13 cellular contexts compared by ENCODE assay signal in the genomic region with DNA sequence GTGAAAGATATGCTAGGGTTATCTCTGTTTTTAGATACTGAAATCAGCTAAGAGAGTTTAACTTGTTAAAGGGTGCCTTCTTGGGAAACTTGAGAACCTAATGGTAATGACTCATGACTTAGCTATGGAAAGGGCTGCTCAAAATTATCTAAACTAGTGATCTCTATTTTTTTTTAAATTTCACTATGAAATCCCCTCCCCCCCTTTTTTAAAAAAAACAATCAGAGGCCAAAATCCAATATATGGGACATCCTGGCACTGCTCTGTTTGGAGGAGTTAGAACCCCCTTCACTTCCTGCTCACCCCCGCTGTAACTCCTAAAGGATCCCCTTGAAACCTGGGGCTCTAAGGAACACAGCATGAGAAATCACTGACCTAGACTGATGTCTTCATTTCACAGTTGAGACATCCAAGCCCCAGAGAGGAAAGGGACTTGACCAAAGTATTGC. TPM values are rescaled to one million over a fixed set of nuclear protein-coding genes. Genes with fewer than 3 reads are reported as not detected.
DNase-seq lines count a peak whose midpoint lies in the region; ATAC-seq and TF ChIP-seq lines count a peak whose summit lies in the region.
"Had no signal": no experiment of that assay in that cellular context is flagged by ENCODE, and none has a peak within 500 bp of the region (broad histone marks: within the 10 kb centered on the region; RNA-seq: fewer than 3 reads in every experiment).

No MANE protein-coding gene starts in this region.

- intact Hi-C loops in ovary (cut with DNase I) = no loop called here
- intact Hi-C loops in posterior cingulate gyrus (cut with DNase I) = no loop called here

- peak overlapping the region; percentile 38; the same call in 1 of the 2 replicates for H3K4me3 ChIP-seq in GM23248
- H3K4me3 ChIP-seq in fibroblast of mammary gland (ENCODE audit: control insufficient read depth, low read depth, low read length) = no peak overlapping the region
- H3K4me3 ChIP-seq in skeletal muscle satellite cell (ENCODE audit: low read length) = no peak overlapping the region
- no peak overlapping the region for H3K4me3 ChIP-seq in ovary
- H3K4me3 ChIP-seq: breast epithelium had no signal

- H3F3A ChIP-seq in GM23248 (ENCODE audit: insufficient read depth) = peaks cover 21% of the 10 kb centered on the region; the same call in 1 of the 2 replicates

- H2AFZ ChIP-seq in GM23248 = no peak overlapping the region

- no peaks in the 10 kb centered on the region for H3K79me2 ChIP-seq in GM23248 (ENCODE audit: insufficient read depth)

- H4K20me1 ChIP-seq in GM23248 (ENCODE audit: insufficient read depth) = no peaks in the 10 kb centered on the region

- TF ChIP-seq POLR2A in ovary (IDR thresholded peaks at IDR 0.05) = no peak

- H3K9me3 ChIP-seq in GM23248 (ENCODE audit: low read depth) (no peaks in the 10 kb centered on the region), skeletal muscle satellite cell (replicated peaks; ENCODE audit: low read length) (no peaks in the 10 kb centered on the region), ovary (no peaks in the 10 kb centered on the region)
- H3K9me3 ChIP-seq: breast epithelium had no signal

- in situ Hi-C loops in GM23248 (cut with MboI) = no loop called here

- CTCF ChIA-PET in RWPE1 (lab: Yijun Ruan, JAX) = interaction anchor here (0.5 to 1.6 kb wide), 3 partner anchors 38 to 258 kb away, joined by 3 to 4 read pairs (median 3); no protein-coding TSS in a partner anchor

- DNase-seq in GM23248 = peak; percentile 76
- DNase-seq in RWPE1 (ENCODE audit: low spot score) = peak; percentile 52
- DNase-seq in fibroblast of mammary gland (ENCODE audit: low read depth) = peak; percentile 71
- DNase-seq in left lobe of liver (ENCODE audit: low spot score) = no peak
- no peak for DNase-seq in NCI-H510A treated with DMSO at 0.1 percent for 48 hours (lab: John Stamatoyannopoulos, UW)
- no peak for DNase-seq in ovary
- DNase-seq in posterior cingulate gyrus = no peak
- DNase-seq: DMS153; NCI-H510A; stimulated activated CD4-positive, alpha-beta T cell treated with anti-CD3 and anti-CD28 coated beads, Interleukin-2, amount 100 ng/mL, for 48 hours had no signal

- TF ChIP-seq CTCF in RWPE1 (conservative IDR thresholded peaks at IDR 0.05; ENCODE audit: low read depth) (no peak), fibroblast of mammary gland (conservative IDR thresholded peaks at IDR 0.05; ENCODE audit: control insufficient read depth, insufficient read depth, low read depth, low read length) (no peak), ovary (IDR thresholded peaks at IDR 0.05) (no peak)

- H3K4me1 ChIP-seq in GM23248 (ENCODE audit: insufficient read depth) (peaks cover 16% of the 10 kb centered on the region), skeletal muscle satellite cell (ENCODE audit: control insufficient read depth, insufficient read depth, low read length) (peaks cover 17% of the 10 kb centered on the region), ovary (ENCODE audit: insufficient read depth) (no peaks in the 10 kb centered on the region)
- H3K4me1 ChIP-seq: breast epithelium had no signal

- no peak for TF ChIP-seq EP300 in ovary (IDR thresholded peaks at IDR 0.05)

- POLR2A ChIA-PET in RWPE1 (lab: Yijun Ruan, JAX; ENCODE audit: low non-redundant PET) = no interaction called here

- H3K27me3 ChIP-seq in GM23248 (replicated peaks; ENCODE audit: insufficient read depth) (no peaks in the 10 kb centered on the region), skeletal muscle satellite cell (ENCODE audit: control insufficient read depth, insufficient read depth, low read length) (no peaks in the 10 kb centered on the region), ovary (no peaks in the 10 kb centered on the region)
- H3K27me3 ChIP-seq: breast epithelium had no signal

- H3K9me2 ChIP-seq in GM23248 (ENCODE audit: insufficient read depth) = no peaks in the 10 kb centered on the region

- H3K9ac ChIP-seq in GM23248 (no peak overlapping the region), skeletal muscle satellite cell (ENCODE audit: low read depth, low read length) (no peak overlapping the region)

- ATAC-seq in left lobe of liver = no peak
- ATAC-seq: esophagus mucosa had no signal

- H3K27ac ChIP-seq in GM23248 (no peak overlapping the region), RWPE1 (no peak overlapping the region), ovary (no peak overlapping the region)
- H3K27ac ChIP-seq: breast epithelium had no signal

- WGBS in GM23248 (ENCODE audit: low coverage in 1 of 2, low lambda C conversion rate in 2 of 2, missing lambda C conversion rate in 2 of 2), 2 experiments = 95 to 97% methylated on average over 1 of the region's 1 CpG
- 93 to 100% (median 98%) methylated on average over 1 of the region's 1 CpG for WGBS in ovary, 3 donors

- H3K36me3 ChIP-seq in GM23248 (ENCODE audit: low read depth) (peaks cover 13% of the 10 kb centered on the region; the same call in 1 of the 2 replicates), skeletal muscle satellite cell (ENCODE audit: insufficient read depth, low read length) (peaks cover 33% of the 10 kb centered on the region), ovary (no peaks in the 10 kb centered on the region)
- H3K36me3 ChIP-seq: breast epithelium had no signal

- H3K4me2 ChIP-seq in GM23248 (ENCODE audit: unreplicated experiment) (peak overlapping the region; percentile 36), skeletal muscle satellite cell (ENCODE audit: low read length) (peak overlapping the region; percentile 56)

RNA-seq across cellular contexts. Expression of a gene that starts 6.6 kb away (rescaled TPM):
- 52.9 and 56.0 TPM in 2 replicates for total RNA-seq in GM23248 (2014; rRNA removed; shearing (Covaris generic))
- polyA plus RNA-seq in GM23248 (2016; fragmentation: Nextera tagmentation; extraction: Ambion mirVana) (38.3 and 39.9 TPM in 2 replicates), ovary (10 to 100 TPM in 1 of 2 donors, 1 to 10 TPM in 1; 9.3 to 26.9 TPM)
- total RNA-seq in skeletal muscle satellite cell (2012; rRNA removed) = 41.7 and 48.2 TPM in 2 replicates
- total RNA-seq in left lobe of liver (32.2 TPM), ovary (10 to 100 TPM; 18.4 to 57.7 (median 47.7) TPM)

RNA-seq across cellular contexts. Expression of a gene that starts 28.5 kb away (rescaled TPM):
- total RNA-seq in GM23248 (2014; rRNA removed; shearing (Covaris generic)) = 5.7 and 6.8 TPM in 2 replicates
- polyA plus RNA-seq in GM23248 (2016; fragmentation: Nextera tagmentation; extraction: Ambion mirVana) = 21.4 and 24.1 TPM in 2 replicates
- total RNA-seq in skeletal muscle satellite cell (2012; rRNA removed) = 7.6 and 9.8 TPM in 2 replicates
- 6.0 TPM for total RNA-seq in left lobe of liver
- total RNA-seq in ovary = 10 to 100 TPM in 5 of 7 donors, 1 to 10 TPM in 2; 3.0 to 23.5 (median 15.2) TPM
- polyA plus RNA-seq in ovary = 10 to 100 TPM in 1 of 2 donors, 1 to 10 TPM in 1; 7.4 to 16.1 TPM

Comparison
In these comparisons a context has a peak if more than half of its experiments do, and no peak if none do; other contexts are left out.
1. DNase-seq: peak in GM23248 (single experiment), RWPE1 (single experiment) and fibroblast of mammary gland (single experiment); none in left lobe of liver (single experiment), NCI-H510A treated with DMSO at 0.1 percent for 48 hours (single experiment), ovary (0 of 5) and posterior cingulate gyrus (0 of 10).